In genomic region chr4:151143162-151143561, GRCh38 we compare ENCODE assay signal across 19 cellular contexts.
"Had no signal": no experiment of that assay in that cellular context is flagged by ENCODE, and none has a peak within 500 bp of the region (broad histone marks: within the 10 kb centered on the region; RNA-seq: fewer than 3 reads in every experiment).

No MANE protein-coding gene starts in this region.

- H3K4me1 ChIP-seq: spleen, tibial artery had no signal

- H3K27me3 ChIP-seq: esophagus muscularis mucosa, spleen, tibial artery had no signal

- H3K4me3 ChIP-seq: esophagus muscularis mucosa, spleen, tibial artery had no signal

- H3K4me3 Mint-ChIP-seq: activated T-cell treated with anti-CD3 and anti-CD28 coated beads, Interleukin-2, amount 50 U/mL, for 4 hours; nephron had no signal

- H3K4me1 Mint-ChIP-seq: nephron had no signal

- H3K9me3 Mint-ChIP-seq: activated T-cell treated with anti-CD3 and anti-CD28 coated beads, Interleukin-2, amount 50 U/mL, for 4 hours; nephron had no signal

- H3K9me3 ChIP-seq: esophagus muscularis mucosa, spleen, tibial artery had no signal

- DNase-seq: activated CD4-positive, alpha-beta T cell treated with anti-CD3 and anti-CD28 coated beads, Interleukin-2, amount 50 U/mL, for 1 hour; activated CD8-positive, alpha-beta memory T cell treated with anti-CD3 and anti-CD28 coated beads, Interleukin-2, amount 50 U/mL, for 4 hours; activated effector memory CD4-positive, alpha-beta T cell treated with Interleukin-2 at 50 U/mL for 16 hours; activated naive CD4-positive, alpha-beta T cell treated with anti-CD3 and anti-CD28 coated beads, Interleukin-2, amount 50 U/mL, for 16 hours; activated T-cell treated with anti-CD3 and anti-CD28 coated beads, Interleukin-2, amount 50 U/mL, for 4 hours; effector CD4-positive, alpha-beta T cell; foreskin fibroblast; glutamatergic neuron; hippocampal formation; left cardiac atrium; posterior cingulate gyrus; spleen; stimulated activated CD4-positive, alpha-beta T cell treated with anti-CD3 and anti-CD28 coated beads, Interleukin-4, amount 100 ng/mL, for 4 hours; stimulated activated naive CD4-positive, alpha-beta T cell treated with Interleukin-2 at 50 U/mL for 16 hours; substantia nigra; T1000; tibial artery had no signal

- ATAC-seq: activated T-cell treated with anti-CD3 and anti-CD28 coated beads, Interleukin-2, amount 50 U/mL, for 4 hours; left cardiac atrium had no signal

- H3K27ac Mint-ChIP-seq: nephron had no signal

- H3K27ac ChIP-seq: esophagus muscularis mucosa, spleen, tibial artery had no signal
